ENCODE assay signal across 26 cellular contexts in the genomic region with DNA sequence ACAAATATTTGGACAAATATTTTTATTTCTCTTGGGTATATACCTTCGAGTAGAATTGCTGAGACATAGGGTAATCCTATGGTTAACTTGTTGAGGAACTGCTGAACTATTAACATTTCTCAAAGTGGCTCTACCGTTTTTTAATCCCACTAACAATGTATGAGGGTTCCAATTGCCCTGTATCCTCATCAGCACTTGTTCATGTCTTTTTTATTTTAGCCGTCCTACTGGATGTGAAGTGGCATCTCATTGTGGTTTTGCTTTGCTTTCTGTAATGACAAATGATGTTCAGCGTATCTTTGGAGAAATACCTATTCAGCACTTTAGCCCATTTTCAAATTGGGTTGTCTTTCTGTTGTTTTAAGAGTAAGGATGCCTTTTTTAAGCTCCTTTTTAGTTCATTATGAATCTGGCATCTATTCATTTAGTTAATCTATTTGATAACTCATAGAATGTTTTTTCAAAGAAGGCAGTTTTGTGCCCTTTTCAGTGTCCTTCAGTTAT.
"Had no signal": no experiment of that assay in that cellular context is flagged by ENCODE, and none has a peak within 500 bp of the region (broad histone marks: within the 10 kb centered on the region; RNA-seq: fewer than 3 reads in every experiment).

No MANE protein-coding gene starts in this region.

- H3K36me3 ChIP-seq: colonic mucosa, esophagus squamous epithelium, gastrocnemius medialis, heart right ventricle, left lung, lower lobe of right lung had no signal

- H3K27ac ChIP-seq: colonic mucosa, epithelial cell of prostate, esophagus squamous epithelium, heart right ventricle, left lung, lower lobe of right lung had no signal

- H3K27me3 ChIP-seq: colonic mucosa, esophagus squamous epithelium, gastrocnemius medialis, heart right ventricle, left lung had no signal

- DNase-seq: colonic mucosa; cortex of kidney; effector CD8-positive, alpha-beta T cell; effector memory CD8-positive, alpha-beta T cell; endodermal cell; erythroblast; esophagus squamous epithelium; foreskin fibroblast; foreskin melanocyte; gastrocnemius medialis; glutamatergic neuron; head of caudate nucleus; heart right ventricle; hippocampal formation; left cardiac atrium; left lung; left ventricle myocardium superior; lower lobe of right lung; mesenchymal stem cell; mucosa of descending colon; naive B cell had no signal

- ATAC-seq: effector memory CD8-positive, alpha-beta T cell; esophagus mucosa; gastrocnemius medialis; heart right ventricle; left cardiac atrium; left lung; left ventricle myocardium superior; lower lobe of right lung; mucosa of descending colon had no signal

- FAIRE-seq: endometrium, islet of Langerhans, keratinocyte had no signal

- H3K4me3 ChIP-seq: colonic mucosa, esophagus squamous epithelium, gastrocnemius medialis, heart right ventricle, left lung, lower lobe of right lung, mucosa of descending colon had no signal

- H3K4me1 ChIP-seq: colonic mucosa had no signal

- H3K9me3 ChIP-seq: colonic mucosa, esophagus squamous epithelium, gastrocnemius medialis, heart right ventricle, left lung, lower lobe of right lung, mucosa of descending colon had no signal
